Comparison of ENCODE assay signal across 29 cellular contexts in genomic region chr3:176491084-176491483, GRCh38.
A peak's percentile ranks its signal among the peaks of the same experiment; 100 is the strongest.
DNase-seq lines count a peak whose midpoint lies in the region; ATAC-seq and TF ChIP-seq lines count a peak whose summit lies in the region.
"Had no signal": no experiment of that assay in that cellular context is flagged by ENCODE, and none has a peak within 500 bp of the region (broad histone marks: within the 10 kb centered on the region; RNA-seq: fewer than 3 reads in every experiment).

No MANE protein-coding gene starts in this region.

- H3K4me2 ChIP-seq in neural cell (ENCODE audit: low read length): peak overlapping the region; percentile 69
- H3K4me2 ChIP-seq: A549; BLaER1; BLaER1 treated with 17β-estradiol and CSF1 and Interleukin-3, amounts not matched to agents 10 nM and 100 nM had no signal

- H3K27me3 ChIP-seq in neural cell (ENCODE audit: insufficient read depth, low read depth, low read length): no peaks in the 10 kb centered on the region
- H3K27me3 ChIP-seq: BE2C; BLaER1; BLaER1 treated with 17β-estradiol and CSF1 and Interleukin-3, amounts not matched to agents 10 nM and 100 nM had no signal

- H3F3A ChIP-seq in neural cell (ENCODE audit: insufficient read depth, low read length, poor library complexity, severe bottlenecking): peaks cover 11% of the 10 kb centered on the region

- H3K36me3 ChIP-seq in neural cell (ENCODE audit: insufficient read depth, low read length) (no peaks in the 10 kb centered on the region), mucosa of descending colon (ENCODE audit: low read depth) (no peaks in the 10 kb centered on the region)
- H3K36me3 ChIP-seq: BE2C; BLaER1; BLaER1 treated with 17β-estradiol and CSF1 and Interleukin-3, amounts not matched to agents 10 nM and 100 nM had no signal

- no peak overlapping the region for H2AFZ ChIP-seq in neural cell (ENCODE audit: low read depth, low read length)

- no peaks in the 10 kb centered on the region for H3K9me2 ChIP-seq in neural cell (ENCODE audit: insufficient read depth, low read length)

- intact Hi-C loops in mucosa of descending colon (cut with DNase I, micrococcal nuclease): no loop called here

- peak overlapping the region; percentile 8 for H3K9ac ChIP-seq in neural cell (ENCODE audit: low read length)
- H3K9ac ChIP-seq: BLaER1; BLaER1 treated with 17β-estradiol and CSF1 and Interleukin-3, amounts not matched to agents 10 nM and 100 nM had no signal

- peak; percentile 66 for TF ChIP-seq EP300 in neural cell (conservative IDR thresholded peaks at IDR 0.05; ENCODE audit: poor library complexity, severe bottlenecking)

- H3K27ac ChIP-seq in neural cell (ENCODE audit: low read length): peak overlapping the region; percentile 74
- H3K27ac ChIP-seq: 22Rv1; A549; BLaER1; BLaER1 treated with 17β-estradiol and CSF1 and Interleukin-3, amounts not matched to agents 10 nM and 100 nM; C4-2B had no signal

- DNase-seq in retina (peak; percentile 10), mucosa of descending colon (no peak), D341Med (ENCODE audit: low spot score) (no peak)
- DNase-seq: 8988T; ACHN; AML-193; BE2C; C1 segment of cervical spinal cord; Caco-2; Calu3; CD4-positive, alpha-beta memory T cell; CD4-positive, alpha-beta T cell; CD4-positive, CD25-positive, alpha-beta regulatory T cell; CD8-positive, alpha-beta memory T cell; CD8-positive, alpha-beta T cell; COR-L47; DMS 273 treated with DMSO at 0.1 percent for 48 hours; DMS153; DMS53; DMS79; DMS79 treated with DMSO at 0.1 percent for 48 hours; DND-41; EL had no signal

- no peak for TF ChIP-seq RAD21 in neural cell (conservative IDR thresholded peaks at IDR 0.05)

- TF ChIP-seq CTCF in neural cell (IDR thresholded peaks at IDR 0.05; ENCODE audit: poor library complexity, severe bottlenecking) (no peak), mucosa of descending colon (IDR thresholded peaks at IDR 0.05) (no peak)

- H3K4me3 ChIP-seq in neural cell (ENCODE audit: low read length): peak overlapping the region; percentile 43
- no peak overlapping the region for H3K4me3 ChIP-seq in mucosa of descending colon
- H3K4me3 ChIP-seq: A549; BLaER1; BLaER1 treated with 17β-estradiol and CSF1 and Interleukin-3, amounts not matched to agents 10 nM and 100 nM had no signal

- no peaks in the 10 kb centered on the region for H4K20me1 ChIP-seq in neural cell (ENCODE audit: insufficient read depth)
- H4K20me1 ChIP-seq: BLaER1; BLaER1 treated with 17β-estradiol and CSF1 and Interleukin-3, amounts not matched to agents 10 nM and 100 nM had no signal

- H3K4me1 ChIP-seq in mucosa of descending colon (ENCODE audit: low read depth): no peaks in the 10 kb centered on the region
- H3K4me1 ChIP-seq: A549; BE2C; BLaER1; BLaER1 treated with 17β-estradiol and CSF1 and Interleukin-3, amounts not matched to agents 10 nM and 100 nM; Caco-2 had no signal

- H3K9me3 ChIP-seq in neural cell (ENCODE audit: low read length) (no peaks in the 10 kb centered on the region), mucosa of descending colon (no peaks in the 10 kb centered on the region)
- H3K9me3 ChIP-seq: A549; BE2C; BLaER1; BLaER1 treated with 17β-estradiol and CSF1 and Interleukin-3, amounts not matched to agents 10 nM and 100 nM; Caco-2 had no signal

- ATAC-seq in mucosa of descending colon: no peak
- ATAC-seq: A549; CD8-positive, alpha-beta T cell had no signal

- H3K79me2 ChIP-seq in neural cell (replicated peaks; ENCODE audit: insufficient read depth, low read length): no peaks in the 10 kb centered on the region

TF ChIP-seq in neural cell, 6 proteins besides CTCF, POLR2A, EP300 and RAD21:
- no peak for TF ChIP-seq TAF1 (IDR thresholded peaks at IDR 0.05; ENCODE audit: low read depth)
- peak; percentile 54 for TF ChIP-seq REST (IDR thresholded peaks at IDR 0.05; ENCODE audit: borderline replicate concordance)
- no peak for TF ChIP-seq SMC3 (conservative IDR thresholded peaks at IDR 0.05; ENCODE audit: poor library complexity)
